Comparison of ENCODE assay signal across 11 cellular contexts in genomic region chr4:147981305-147981704, GRCh38.
DNase-seq lines count a peak whose midpoint lies in the region; ATAC-seq and TF ChIP-seq lines count a peak whose summit lies in the region.
"Had no signal": no experiment of that assay in that cellular context is flagged by ENCODE, and none has a peak within 500 bp of the region (broad histone marks: within the 10 kb centered on the region; RNA-seq: fewer than 3 reads in every experiment).

No MANE protein-coding gene starts in this region.

- intact Hi-C loops in CD4-positive, alpha-beta memory T cell (cut with micrococcal nuclease), result no loop called here
- intact Hi-C loops in CD8-positive, alpha-beta T cell (cut with DNase I, micrococcal nuclease), result no loop called here
- intact Hi-C loops in stomach (cut with DNase I; ENCODE audit: low total_unique reads), result no loop called here

- no peak overlapping the region for H3K4me3 Mint-ChIP-seq in CD4-positive, alpha-beta memory T cell
- H3K4me3 Mint-ChIP-seq in CD8-positive, alpha-beta T cell, result no peak overlapping the region
- no peak overlapping the region for H3K4me3 Mint-ChIP-seq in activated CD4-positive, alpha-beta T cell treated with anti-CD3 and anti-CD28 coated beads, Interleukin-2, amount 10 ng/mL, durations not matched to agents 7 days and 5 days

- H3K27me3 ChIP-seq in BLaER1 treated with 17β-estradiol and CSF1 and Interleukin-3, amounts not matched to agents 10 nM and 100 nM, result no peaks in the 10 kb centered on the region
- H3K27me3 ChIP-seq in CD4-positive, alpha-beta memory T cell (ENCODE audit: insufficient read depth, low read length), result no peaks in the 10 kb centered on the region
- no peaks in the 10 kb centered on the region for H3K27me3 ChIP-seq in CD8-positive, alpha-beta T cell (ENCODE audit: insufficient read depth, low read length)
- H3K27me3 ChIP-seq in stomach, result no peaks in the 10 kb centered on the region
- H3K27me3 ChIP-seq: ovary had no signal

- in situ Hi-C loops in astrocyte of the cerebellum (cut with HindIII; ENCODE audit: low sequenced_read_pairs), result no loop called here

- TF ChIP-seq EP300 in stomach (IDR thresholded peaks at IDR 0.05), result no peak

- H3K4me1 ChIP-seq in BLaER1 treated with 17β-estradiol and CSF1 and Interleukin-3, amounts not matched to agents 10 nM and 100 nM, result peaks cover 7 to 31% (median 17%) of the 10 kb centered on the region in 10 experiments; a peak in 17 of 20 replicates
- no peaks in the 10 kb centered on the region for H3K4me1 ChIP-seq in CD4-positive, alpha-beta memory T cell (ENCODE audit: insufficient read depth, low read length)
- H3K4me1 ChIP-seq in CD8-positive, alpha-beta T cell (ENCODE audit: insufficient read depth, low read length), result no peaks in the 10 kb centered on the region
- H3K4me1 ChIP-seq in stomach, result peaks cover 0 to 31% (median 14%) of the 10 kb centered on the region in 4 donors

- POLR2A ChIA-PET in CD4-positive, alpha-beta memory T cell (lab: Charles Lee; ENCODE audit: partially characterized antibody), result no interaction called here
- POLR2A ChIA-PET in CD8-positive, alpha-beta T cell (lab: Charles Lee), result no interaction called here
- POLR2A ChIA-PET in activated CD4-positive, alpha-beta T cell treated with anti-CD3 and anti-CD28 coated beads, Interleukin-2, amount 10 ng/mL, durations not matched to agents 7 days and 5 days (lab: Charles Lee), result no interaction called here

- peaks cover 0 to 5% (median 0%) of the 10 kb centered on the region in 8 donors for H3K9me3 Mint-ChIP-seq in CD4-positive, alpha-beta memory T cell
- no peaks in the 10 kb centered on the region for H3K9me3 Mint-ChIP-seq in CD8-positive, alpha-beta T cell
- H3K9me3 Mint-ChIP-seq in activated CD4-positive, alpha-beta T cell treated with anti-CD3 and anti-CD28 coated beads, Interleukin-2, amount 10 ng/mL, durations not matched to agents 7 days and 5 days, result no peaks in the 10 kb centered on the region

- TF ChIP-seq POLR2A in stomach (IDR thresholded peaks at IDR 0.05), result no peak

- CTCF ChIA-PET in CD4-positive, alpha-beta memory T cell (lab: Charles Lee; ENCODE audit: partially characterized antibody), result no interaction called here
- CTCF ChIA-PET in CD8-positive, alpha-beta T cell (lab: Charles Lee), result no interaction called here
- CTCF ChIA-PET in activated CD4-positive, alpha-beta T cell treated with anti-CD3 and anti-CD28 coated beads, Interleukin-2, amount 10 ng/mL, durations not matched to agents 7 days and 5 days (lab: Charles Lee), result no interaction called here

- H4K20me1 ChIP-seq in BLaER1 treated with 17β-estradiol and CSF1 and Interleukin-3, amounts not matched to agents 10 nM and 100 nM, result peaks cover 0 to 28% (median 0%) of the 10 kb centered on the region in 11 experiments; a peak in 4 of 22 replicates

- H3K4me1 Mint-ChIP-seq in CD4-positive, alpha-beta memory T cell, result peaks cover 20 to 40% (median 29%) of the 10 kb centered on the region in 4 donors
- peaks cover 9% of the 10 kb centered on the region for H3K4me1 Mint-ChIP-seq in CD8-positive, alpha-beta T cell (ENCODE audit: low read depth)
- H3K4me1 Mint-ChIP-seq in activated CD4-positive, alpha-beta T cell treated with anti-CD3 and anti-CD28 coated beads, Interleukin-2, amount 10 ng/mL, durations not matched to agents 7 days and 5 days, result peaks cover 14% of the 10 kb centered on the region

- ATAC-seq in GM19328 (IDR thresholded peaks at IDR 0.05; ENCODE audit: unreplicated experiment) (peak; percentile 81), HG02943 (IDR thresholded peaks at IDR 0.05; ENCODE audit: low read depth, unreplicated experiment) (peak; percentile 63)
- ATAC-seq in CD8-positive, alpha-beta T cell, result no peak

- H3K27ac Mint-ChIP-seq in CD4-positive, alpha-beta memory T cell, result peak overlapping the region in 1 of 7 donors; percentile 14
- H3K27ac Mint-ChIP-seq in CD8-positive, alpha-beta T cell, result no peak overlapping the region
- no peak overlapping the region for H3K27ac Mint-ChIP-seq in activated CD4-positive, alpha-beta T cell treated with anti-CD3 and anti-CD28 coated beads, Interleukin-2, amount 10 ng/mL, durations not matched to agents 7 days and 5 days

- TF ChIP-seq CTCF in astrocyte of the cerebellum (IDR thresholded peaks at IDR 0.05; ENCODE audit: low read depth, low read length, missing control alignments), result no peak
- TF ChIP-seq CTCF in CD8-positive, alpha-beta T cell (IDR thresholded peaks at IDR 0.05), result no peak
- TF ChIP-seq CTCF in stomach (IDR thresholded peaks at IDR 0.05), result no peak

- WGBS in stomach, 5 donors, result 82 to 98% (median 90%) methylated on average over 1 of the region's 1 CpG

- H3K27me3 Mint-ChIP-seq in CD4-positive, alpha-beta memory T cell, result no peaks in the 10 kb centered on the region
- no peaks in the 10 kb centered on the region for H3K27me3 Mint-ChIP-seq in CD8-positive, alpha-beta T cell (ENCODE audit: low read depth)
- no peaks in the 10 kb centered on the region for H3K27me3 Mint-ChIP-seq in activated CD4-positive, alpha-beta T cell treated with anti-CD3 and anti-CD28 coated beads, Interleukin-2, amount 10 ng/mL, durations not matched to agents 7 days and 5 days

- H3K36me3 Mint-ChIP-seq in CD4-positive, alpha-beta memory T cell, result peaks cover 2 to 10% of the 10 kb centered on the region in 2 donors
- no peaks in the 10 kb centered on the region for H3K36me3 Mint-ChIP-seq in CD8-positive, alpha-beta T cell
- H3K36me3 Mint-ChIP-seq in activated CD4-positive, alpha-beta T cell treated with anti-CD3 and anti-CD28 coated beads, Interleukin-2, amount 10 ng/mL, durations not matched to agents 7 days and 5 days (ENCODE audit: low read depth), result no peaks in the 10 kb centered on the region

- no peak overlapping the region for H3K4me3 ChIP-seq in BLaER1 treated with 17β-estradiol and CSF1 and Interleukin-3, amounts not matched to agents 10 nM and 100 nM
- H3K4me3 ChIP-seq in astrocyte of the cerebellum (ENCODE audit: low read depth, low read length) (no peak overlapping the region), stomach (no peak overlapping the region)
- no peak overlapping the region for H3K4me3 ChIP-seq in CD4-positive, alpha-beta memory T cell (ENCODE audit: low read length in 2 of 2)
- no peak overlapping the region for H3K4me3 ChIP-seq in CD8-positive, alpha-beta T cell (ENCODE audit: low read depth, low read length)
- H3K4me3 ChIP-seq: ovary had no signal

- H3K27ac ChIP-seq in BLaER1 treated with 17β-estradiol and CSF1 and Interleukin-3, amounts not matched to agents 10 nM and 100 nM, result no peak overlapping the region
- H3K27ac ChIP-seq in CD4-positive, alpha-beta memory T cell (ENCODE audit: low read depth, low read length), result no peak overlapping the region
- H3K27ac ChIP-seq in CD8-positive, alpha-beta T cell (ENCODE audit: low read depth, low read length), result no peak overlapping the region
- no peak overlapping the region for H3K27ac ChIP-seq in stomach
- H3K27ac ChIP-seq: HL-60, ovary had no signal

- peak overlapping the region in 8 of 11 experiments; percentile 4 to 68 (median 22); a peak in 9 of 22 replicates for H3K4me2 ChIP-seq in BLaER1 treated with 17β-estradiol and CSF1 and Interleukin-3, amounts not matched to agents 10 nM and 100 nM

- H3K36me3 ChIP-seq in BLaER1 treated with 17β-estradiol and CSF1 and Interleukin-3, amounts not matched to agents 10 nM and 100 nM, result peaks cover 0 to 49% (median 12%) of the 10 kb centered on the region in 11 experiments; a peak in 12 of 22 replicates
- H3K36me3 ChIP-seq in CD4-positive, alpha-beta memory T cell (ENCODE audit: insufficient read depth, low read length), result no peaks in the 10 kb centered on the region
- H3K36me3 ChIP-seq in CD8-positive, alpha-beta T cell (ENCODE audit: insufficient read depth, low read length), result no peaks in the 10 kb centered on the region
- peaks cover 0 to 11% (median 2%) of the 10 kb centered on the region in 4 donors for H3K36me3 ChIP-seq in stomach
- H3K36me3 ChIP-seq: ovary had no signal

- peaks cover 20 to 56% (median 34%) of the 10 kb centered on the region in 11 experiments for H3K9me3 ChIP-seq in BLaER1 treated with 17β-estradiol and CSF1 and Interleukin-3, amounts not matched to agents 10 nM and 100 nM (replicated peaks in 1 of 11)
- H3K9me3 ChIP-seq in CD4-positive, alpha-beta memory T cell (ENCODE audit: control insufficient read depth in 1 of 2, low read length in 2 of 2), result no peaks in the 10 kb centered on the region
- H3K9me3 ChIP-seq in CD8-positive, alpha-beta T cell (ENCODE audit: low read length), result no peaks in the 10 kb centered on the region
- peaks cover 0 to 5% (median 0%) of the 10 kb centered on the region in 4 donors for H3K9me3 ChIP-seq in stomach
- H3K9me3 ChIP-seq: ovary had no signal

- DNase-seq in astrocyte of the cerebellum (ENCODE audit: low read depth) (peak; percentile 31), stomach (no peak)
- DNase-seq in CD4-positive, alpha-beta memory T cell, result no peak
- no peak for DNase-seq in CD8-positive, alpha-beta T cell
- DNase-seq in activated CD4-positive, alpha-beta T cell treated with anti-CD3 and anti-CD28 coated beads, Interleukin-2, amount 10 ng/mL, durations not matched to agents 7 days and 5 days, result no peak
- DNase-seq: NCI-H2227 treated with DMSO at 0.1 percent for 48 hours, ovary had no signal

- no peak overlapping the region for H3K9ac ChIP-seq in BLaER1 treated with 17β-estradiol and CSF1 and Interleukin-3, amounts not matched to agents 10 nM and 100 nM
